ENCODE assay signal across 1 cellular context in genomic region chr11:75784085-75784478, GRCh38.
A peak's percentile ranks its signal among the peaks of the same experiment; 100 is the strongest.
TF ChIP-seq lines count a peak whose summit lies in the region.

No MANE protein-coding gene starts in this region.

TF ChIP-seq in HepG2, 621 proteins besides CTCF, POLR2A, EP300 and RAD21 (continued from another document and continues in another):
- TF ChIP-seq RXRB (CRISPR knock-in tag; IDR thresholded peaks at IDR 0.05; ENCODE audit: borderline replicate concordance) (peak; percentile 92), SNAPC2 (CRISPR knock-in tag; IDR thresholded peaks at IDR 0.05) (no peak), ZNF614 (CRISPR knock-in tag; IDR thresholded peaks at IDR 0.05; ENCODE audit: borderline replicate concordance) (0 out of 2 replicates have a peak, but pooled peaks have one; percentile 23), KMT2A (CRISPR knock-in tag; IDR thresholded peaks at IDR 0.05) (0 out of 2 replicates have a peak, but pooled peaks have one; percentile 22), NFKBIZ (CRISPR knock-in tag; IDR thresholded peaks at IDR 0.05) (no peak), ZNF318 (CRISPR knock-in tag; IDR thresholded peaks at IDR 0.05) (no peak), BCL6 (CRISPR knock-in tag; IDR thresholded peaks at IDR 0.05) (peak; percentile 77), HMG20A (CRISPR knock-in tag; IDR thresholded peaks at IDR 0.05; ENCODE audit: borderline replicate concordance) (peak; percentile 84), NFATC3 (CRISPR knock-in tag; IDR thresholded peaks at IDR 0.05) (no peak), THAP8 (CRISPR knock-in tag; IDR thresholded peaks at IDR 0.05; ENCODE audit: borderline replicate concordance) (no peak), SNAPC4 (CRISPR knock-in tag; IDR thresholded peaks at IDR 0.05) (no peak), E2F2 (CRISPR knock-in tag; IDR thresholded peaks at IDR 0.05; ENCODE audit: borderline replicate concordance) (no peak), CENPX (CRISPR knock-in tag; IDR thresholded peaks at IDR 0.05) (no peak), HIC2 (CRISPR knock-in tag; IDR thresholded peaks at IDR 0.05; ENCODE audit: low read depth) (no peak), EZH2 (conservative IDR thresholded peaks at IDR 0.05; ENCODE audit: low read depth, low read length) (no peak), HMGXB3 (CRISPR knock-in tag; IDR thresholded peaks at IDR 0.05; ENCODE audit: borderline replicate concordance) (no peak), TFAP4 (IDR thresholded peaks at IDR 0.05; ENCODE audit: borderline replicate concordance, low read depth) (no peak), KAT2B (IDR thresholded peaks at IDR 0.05; ENCODE audit: borderline replicate concordance, low read depth, low read length) (no peak), ZNF510 (CRISPR knock-in tag; IDR thresholded peaks at IDR 0.05; ENCODE audit: low read depth) (no peak), ZNF280B (CRISPR knock-in tag; IDR thresholded peaks at IDR 0.05; ENCODE audit: borderline replicate concordance) (no peak), CBX1 (IDR thresholded peaks at IDR 0.05; ENCODE audit: low read depth) (no peak), RARG (CRISPR knock-in tag; IDR thresholded peaks at IDR 0.05; ENCODE audit: low read depth) (no peak), KLF6 (CRISPR knock-in tag; IDR thresholded peaks at IDR 0.05) (no peak), ZNF713 (CRISPR knock-in tag; IDR thresholded peaks at IDR 0.05) (no peak)
